35 cellular contexts compared by ENCODE assay signal in genomic region chr11:104001474-104001873, GRCh38. TPM values are rescaled to one million over a fixed set of nuclear protein-coding genes. Genes with fewer than 3 reads are reported as not detected.
DNase-seq lines count a peak whose midpoint lies in the region; ATAC-seq, FAIRE-seq and TF ChIP-seq lines count a peak whose summit lies in the region.
"Had no signal": no experiment of that assay in that cellular context is flagged by ENCODE, and none has a peak within 500 bp of the region (broad histone marks: within the 10 kb centered on the region; RNA-seq: fewer than 3 reads in every experiment).

No MANE protein-coding gene starts in this region.

- DNase-seq in Karpas-422 (no peak), astrocyte of the spinal cord (ENCODE audit: low read depth, low spot score) (peak; percentile 41), fibroblast of the conjunctiva (ENCODE audit: low read depth) (peak; percentile 44), frontal cortex (ENCODE audit: low spot score in 2 of 2) (no peak), amniotic stem cell (lab: John Stamatoyannopoulos, UW) (no peak), NCI-H510A (lab: John Stamatoyannopoulos, UW) (no peak)
- DNase-seq: 8988T; activated CD4-positive, alpha-beta T cell treated with anti-CD3 and anti-CD28 coated beads for 1 hour; activated CD8-positive, alpha-beta T cell treated with anti-CD3 and anti-CD28 coated beads for 36 hours; activated naive CD4-positive, alpha-beta T cell treated with anti-CD3 and anti-CD28 coated beads, Interleukin-2, amount 50 U/mL, for 16 hours; CD4-positive, alpha-beta T cell; central memory CD4-positive, alpha-beta T cell; GOT3; hypothalamus; KG1; left cardiac atrium; mucosa of descending colon; NCI-H2029 treated with DMSO at 0.1 percent for 48 hours; nephron progenitor cell; retina; stimulated activated naive CD4-positive, alpha-beta T cell; T-helper 2 cell had no signal

- H4K20me1 ChIP-seq in Karpas-422 (ENCODE audit: insufficient read depth, low read depth, low read length) = no peaks in the 10 kb centered on the region

- no peak for FAIRE-seq in frontal cortex (lab: Jason Lieb, UNC)
- FAIRE-seq: D721Med, GM18507, GM19239 had no signal

- no peaks in the 10 kb centered on the region for H3K9me2 ChIP-seq in Karpas-422 (replicated peaks; ENCODE audit: insufficient read depth, low read length)

- H2AFZ ChIP-seq in ACC112 (ENCODE audit: low read length, unreplicated experiment) (no peak overlapping the region), Karpas-422 (ENCODE audit: low read length) (no peak overlapping the region)
- H2AFZ ChIP-seq: parathyroid adenoma had no signal

- no peaks in the 10 kb centered on the region for H3K36me3 ChIP-seq in ACC112 (ENCODE audit: insufficient read depth, low read length)
- peaks cover 67% of the 10 kb centered on the region for H3K36me3 ChIP-seq in Karpas-422 (ENCODE audit: insufficient read depth, low read length)

- H3K4me2 ChIP-seq in Karpas-422 (ENCODE audit: low read depth, low read length, poor library complexity, severe bottlenecking) = no peak overlapping the region
- H3K4me2 ChIP-seq: smooth muscle cell had no signal

- H3K9ac ChIP-seq in Karpas-422 (ENCODE audit: low read length) = no peak overlapping the region
- H3K9ac ChIP-seq: parathyroid adenoma had no signal

- no peak overlapping the region for H3K4me3 ChIP-seq in ACC112 (ENCODE audit: low read depth, low read length)
- H3K4me3 ChIP-seq in Karpas-422 (ENCODE audit: low read length) = no peak overlapping the region
- no peak overlapping the region for H3K4me3 ChIP-seq in astrocyte of the spinal cord (ENCODE audit: low read depth, low read length)
- H3K4me3 ChIP-seq: lung, mucosa of descending colon, smooth muscle cell had no signal

- no peaks in the 10 kb centered on the region for H3K79me2 ChIP-seq in ACC112 (ENCODE audit: control insufficient read depth, insufficient read depth, low read length, unreplicated experiment)
- H3K79me2 ChIP-seq in Karpas-422 (ENCODE audit: low read length) = peaks cover 94% of the 10 kb centered on the region
- H3K79me2 ChIP-seq: parathyroid adenoma had no signal

- no peaks in the 10 kb centered on the region for H3K27me3 ChIP-seq in ACC112 (ENCODE audit: insufficient read depth, low read length)
- H3K27me3 ChIP-seq in Karpas-422 (ENCODE audit: low read length) = no peaks in the 10 kb centered on the region

- H3K4me1 ChIP-seq in ACC112 (ENCODE audit: control insufficient read depth, insufficient read depth, low read length, unreplicated experiment) = peaks cover 18% of the 10 kb centered on the region
- H3K4me1 ChIP-seq in Karpas-422 (ENCODE audit: low read length) = peaks cover 38% of the 10 kb centered on the region
- H3K4me1 ChIP-seq: parathyroid adenoma had no signal

- ATAC-seq in HG02981 (IDR thresholded peaks at IDR 0.05; ENCODE audit: unreplicated experiment) = no peak
- ATAC-seq: activated CD8-positive, alpha-beta T cell treated with anti-CD3 and anti-CD28 coated beads for 36 hours; mucosa of descending colon; Right ventricle myocardium inferior had no signal

- H3K27ac ChIP-seq in ACC112 (ENCODE audit: low read depth, low read length) (peak overlapping the region; percentile 22; the same call in 1 of the 2 replicates), Karpas-422 (ENCODE audit: low read length) (peak overlapping the region; percentile 37)
- H3K27ac ChIP-seq: HL-60, parathyroid adenoma had no signal

- no peak for TF ChIP-seq CTCF in astrocyte of the spinal cord (IDR thresholded peaks at IDR 0.05; ENCODE audit: low read depth, low read length)

- no peaks in the 10 kb centered on the region for H3K9me3 ChIP-seq in Karpas-422 (ENCODE audit: low read length)
- H3K9me3 ChIP-seq: mucosa of descending colon had no signal

- in situ Hi-C loops in astrocyte of the spinal cord (cut with HindIII; ENCODE audit: low sequenced_read_pairs) = no loop called here

RNA-seq across cellular contexts. Expression of gene DDI1, which starts 35.0 kb away (rescaled TPM):
- total RNA-seq in Karpas-422 (2014; rRNA removed; shearing (Covaris generic); ENCODE audit: low replicate concordance) = not detected in 2 replicates
- total RNA-seq in frontal cortex = not detected
- total RNA-seq: activated CD8-positive, alpha-beta T cell treated with anti-CD3 and anti-CD28 coated beads for 36 hours; activated T-helper 2 cell treated with anti-CD3 and anti-CD28 coated beads, Interferon-gamma antibody, Interleukin-2, Interleukin-4, amounts not matched to agents 10 μg/mL and 5 μg/mL and 100 μg/mL, durations not matched to agents 14 hours and 24 hours and 36 hours; CD4-positive, alpha-beta T cell; Daoy; glomerular endothelial cell; left cardiac atrium; lung; mucosa of descending colon; Right ventricle myocardium inferior; smooth muscle cell had no signal

Comparison
In these comparisons a context has a peak if more than half of its experiments do, and no peak if none do; other contexts are left out.
1. DNase-seq: peak in astrocyte of the spinal cord (single experiment) and fibroblast of the conjunctiva (single experiment); none in Karpas-422 (single experiment), frontal cortex (0 of 2), amniotic stem cell (single experiment) and NCI-H510A (single experiment).